Comparison of ENCODE assay signal across 9 cellular contexts in genomic region chr2:237724811-237725478, GRCh38.
DNase-seq lines count a peak whose midpoint lies in the region; ATAC-seq and TF ChIP-seq lines count a peak whose summit lies in the region.
"Had no signal": no experiment of that assay in that cellular context is flagged by ENCODE, and none has a peak within 500 bp of the region (broad histone marks: within the 10 kb centered on the region; RNA-seq: fewer than 3 reads in every experiment).

No MANE protein-coding gene starts in this region.

- H3K36me3 ChIP-seq in CD8-positive, alpha-beta T cell (ENCODE audit: insufficient read depth, low read length): no peaks in the 10 kb centered on the region
- peaks cover 11% of the 10 kb centered on the region in 2 donors for H3K36me3 ChIP-seq in mucosa of rectum (ENCODE audit: control insufficient read depth in 2 of 2, insufficient read depth in 2 of 2, low read length in 2 of 2)

- no peak overlapping the region for H3K27ac ChIP-seq in CD8-positive, alpha-beta T cell (ENCODE audit: low read depth, low read length)
- peak overlapping the region; percentile 58 to 67 for H3K27ac ChIP-seq in mucosa of rectum (ENCODE audit: low read depth in 2 of 2, low read length in 2 of 2)

- H3K9me3 ChIP-seq in CD8-positive, alpha-beta T cell (ENCODE audit: low read length): no peaks in the 10 kb centered on the region
- H3K9me3 ChIP-seq in mucosa of rectum (ENCODE audit: control insufficient read depth in 2 of 2, low read length in 2 of 2): no peaks in the 10 kb centered on the region

- no peak for ATAC-seq in CD8-positive, alpha-beta T cell
- ATAC-seq in WTC11: no peak
- ATAC-seq in esophagus mucosa: no peak

- H3K27ac Mint-ChIP-seq in CD8-positive, alpha-beta T cell: peak overlapping the region; percentile 61
- peak overlapping the region; percentile 28 for H3K27ac Mint-ChIP-seq in WTC11
- H3K27ac Mint-ChIP-seq: activated CD4-positive, alpha-beta memory T cell treated with anti-CD3 and anti-CD28 coated beads, Interleukin-2, amount 10 ng/mL, durations not matched to agents 7 days and 5 days had no signal

- no peaks in the 10 kb centered on the region for H3K27me3 ChIP-seq in CD8-positive, alpha-beta T cell (ENCODE audit: insufficient read depth, low read length)
- no peaks in the 10 kb centered on the region for H3K27me3 ChIP-seq in mucosa of rectum (ENCODE audit: control insufficient read depth in 2 of 2, insufficient read depth in 2 of 2, low read length in 2 of 2)

- POLR2A ChIA-PET in CD8-positive, alpha-beta T cell (lab: Charles Lee): no interaction called here
- POLR2A ChIA-PET in WTC11 (lab: Charles Lee): no interaction called here

- H3K4me3 ChIP-seq in CD8-positive, alpha-beta T cell (ENCODE audit: low read depth, low read length): no peak overlapping the region
- H3K4me3 ChIP-seq in mucosa of rectum (ENCODE audit: low read length in 2 of 2): peak overlapping the region in 1 of 2 donors; percentile 9

- H3K9me3 Mint-ChIP-seq in CD8-positive, alpha-beta T cell: no peaks in the 10 kb centered on the region
- H3K9me3 Mint-ChIP-seq in WTC11: no peaks in the 10 kb centered on the region
- H3K9me3 Mint-ChIP-seq: activated CD4-positive, alpha-beta memory T cell treated with anti-CD3 and anti-CD28 coated beads, Interleukin-2, amount 10 ng/mL, durations not matched to agents 7 days and 5 days had no signal

- DNase-seq in CD8-positive, alpha-beta T cell: no peak
- peak; percentile 42 for DNase-seq in NCI-H128 (lab: John Stamatoyannopoulos, UW; ENCODE audit: unreplicated experiment)
- DNase-seq in WTC11 (ENCODE audit: low spot score): no peak
- DNase-seq in SW 1271 (lab: John Stamatoyannopoulos, UW): no peak
- DNase-seq in activated CD4-positive, alpha-beta T cell treated with anti-CD3 and anti-CD28 coated beads, Interleukin-2, amount 50 U/mL, for 1 hour: no peak
- DNase-seq in iPS-NIHi11 (ENCODE audit: low spot score): no peak
- DNase-seq: activated CD4-positive, alpha-beta memory T cell treated with anti-CD3 and anti-CD28 coated beads, Interleukin-2, amount 10 ng/mL, durations not matched to agents 7 days and 5 days had no signal

- H3K4me1 Mint-ChIP-seq in CD8-positive, alpha-beta T cell (ENCODE audit: low read depth): peaks cover 63% of the 10 kb centered on the region
- peaks cover 70% of the 10 kb centered on the region for H3K4me1 Mint-ChIP-seq in WTC11

- CTCF ChIA-PET in CD8-positive, alpha-beta T cell (lab: Charles Lee): interaction anchor here (0.6 to 5.1 kb wide), 3 partner anchors 20 to 144 kb away, joined by 3 to 16 read pairs (median 10); no protein-coding TSS in a partner anchor
- CTCF ChIA-PET in WTC11 (lab: Charles Lee): no interaction called here

- TF ChIP-seq CTCF in CD8-positive, alpha-beta T cell (IDR thresholded peaks at IDR 0.05): no peak
- TF ChIP-seq CTCF in WTC11 (IDR thresholded peaks at IDR 0.05): no peak

- H3K9ac ChIP-seq in mucosa of rectum (ENCODE audit: low read depth in 1 of 2, low read length in 2 of 2): no peak overlapping the region

- no peak overlapping the region for H3K4me3 Mint-ChIP-seq in CD8-positive, alpha-beta T cell
- H3K4me3 Mint-ChIP-seq in WTC11: no peak overlapping the region
- H3K4me3 Mint-ChIP-seq: activated CD4-positive, alpha-beta memory T cell treated with anti-CD3 and anti-CD28 coated beads, Interleukin-2, amount 10 ng/mL, durations not matched to agents 7 days and 5 days had no signal

- intact Hi-C loops in CD8-positive, alpha-beta T cell (cut with DNase I, micrococcal nuclease): no loop called here

- H3K4me1 ChIP-seq in CD8-positive, alpha-beta T cell (ENCODE audit: insufficient read depth, low read length): peaks cover 9% of the 10 kb centered on the region
- H3K4me1 ChIP-seq in mucosa of rectum (ENCODE audit: control insufficient read depth in 2 of 2, insufficient read depth in 2 of 2, low read length in 2 of 2): peaks cover 23 to 46% of the 10 kb centered on the region in 2 donors

- H3K27me3 Mint-ChIP-seq in CD8-positive, alpha-beta T cell (ENCODE audit: low read depth): no peaks in the 10 kb centered on the region
- H3K27me3 Mint-ChIP-seq in WTC11 (ENCODE audit: low read depth): no peaks in the 10 kb centered on the region
- H3K27me3 Mint-ChIP-seq: activated CD4-positive, alpha-beta memory T cell treated with anti-CD3 and anti-CD28 coated beads, Interleukin-2, amount 10 ng/mL, durations not matched to agents 7 days and 5 days had no signal

- peaks cover 65% of the 10 kb centered on the region for H3K36me3 Mint-ChIP-seq in CD8-positive, alpha-beta T cell
- H3K36me3 Mint-ChIP-seq in WTC11: no peaks in the 10 kb centered on the region

TF ChIP-seq in WTC11, 78 proteins besides CTCF, POLR2A, EP300 and RAD21:
- TF ChIP-seq ELF4 (CRISPR knock-in tag; IDR thresholded peaks at IDR 0.05; ENCODE audit: low read depth) (no peak), EMX1 (CRISPR knock-in tag; IDR thresholded peaks at IDR 0.05) (no peak), FOXK1 (CRISPR knock-in tag; IDR thresholded peaks at IDR 0.05) (no peak), TEAD4 (CRISPR knock-in tag; IDR thresholded peaks at IDR 0.05) (no peak), ZNF219 (CRISPR knock-in tag; IDR thresholded peaks at IDR 0.05; ENCODE audit: borderline replicate concordance) (no peak), NR2C2 (CRISPR knock-in tag; IDR thresholded peaks at IDR 0.05) (no peak), IRF2 (CRISPR knock-in tag; IDR thresholded peaks at IDR 0.05; ENCODE audit: borderline replicate concordance, low read depth) (no peak), PREB (CRISPR knock-in tag; IDR thresholded peaks at IDR 0.05; ENCODE audit: borderline replicate concordance) (no peak), AR (CRISPR knock-in tag; IDR thresholded peaks at IDR 0.05) (no peak), SMAD4 (CRISPR knock-in tag; IDR thresholded peaks at IDR 0.05) (no peak)
